In genomic region chr5:140244525-140245025, GRCh38 we compare ENCODE assay signal across 8 cellular contexts. TPM values are rescaled to one million over a fixed set of nuclear protein-coding genes. Genes with fewer than 3 reads are reported as not detected.
DNase-seq lines count a peak whose midpoint lies in the region; ATAC-seq, FAIRE-seq and TF ChIP-seq lines count a peak whose summit lies in the region.

No MANE protein-coding gene starts in this region.

- intact Hi-C loops in lower leg skin (cut with DNase I; ENCODE audit: low total_unique reads) = loop anchor here (5.0 kb wide), 1 partner anchor 108 kb away; no protein-coding TSS in a partner anchor

- ATAC-seq in HG03066 (IDR thresholded peaks at IDR 0.05; ENCODE audit: low read depth, unreplicated experiment) (peak; percentile 60), HG02970 (IDR thresholded peaks at IDR 0.05; ENCODE audit: low FRiP score, unreplicated experiment) (no peak)

- H3K4me3 ChIP-seq in lower leg skin (ENCODE audit: low read depth, poor library complexity, severe bottlenecking) = no peak overlapping the region

- TF ChIP-seq CTCF in lower leg skin (IDR thresholded peaks at IDR 0.05) = peak in 1 of 3 donors; percentile 82

- peak; percentile 89 for FAIRE-seq in GM12892 (lab: Jason Lieb, UNC)

- 11 to 16% methylated on average over 14 of the region's 14 CpGs for WGBS in lower leg skin, 2 donors

- DNase-seq in GM12892 (ENCODE audit: insufficient read length) = peak; percentile 64
- peak; percentile 62 to 95 for DNase-seq in NCI-H526 (lab: John Stamatoyannopoulos, UW)
- peak; percentile 81 for DNase-seq in activated CD4-positive, alpha-beta T cell treated with anti-CD3 and anti-CD28 coated beads, Interleukin-2, amount 50 U/mL, for 1 hour
- DNase-seq in lower leg skin (ENCODE audit: low spot score in 2 of 2) = peak; percentile 85 to 98
- DNase-seq in stimulated activated CD4-positive, alpha-beta T cell treated with anti-CD3 and anti-CD28 coated beads, Interleukin-4, amount 100 ng/mL, for 48 hours (ENCODE audit: low read depth in 2 of 2) = peak; percentile 80

- peak overlapping the region; percentile 63 for H3K27ac ChIP-seq in cingulate gyrus (ENCODE audit: low read depth, low read length)

- TF ChIP-seq POLR2A in GM12892 (IDR thresholded peaks at IDR 0.05; ENCODE audit: low read depth, low read length) (no peak), lower leg skin (IDR thresholded peaks at IDR 0.05) (no peak)

RNA-seq across cellular contexts. Expression of gene PFDN1, which starts 58.3 kb away (rescaled TPM):
- polyA plus RNA-seq in GM12892 (2012; ENCODE audit: missing spikeins) = 93.4 TPM
- total RNA-seq in lower leg skin = 10 to 100 TPM; 43.3 to 78.6 (median 59.7) TPM
